In the genomic region with DNA sequence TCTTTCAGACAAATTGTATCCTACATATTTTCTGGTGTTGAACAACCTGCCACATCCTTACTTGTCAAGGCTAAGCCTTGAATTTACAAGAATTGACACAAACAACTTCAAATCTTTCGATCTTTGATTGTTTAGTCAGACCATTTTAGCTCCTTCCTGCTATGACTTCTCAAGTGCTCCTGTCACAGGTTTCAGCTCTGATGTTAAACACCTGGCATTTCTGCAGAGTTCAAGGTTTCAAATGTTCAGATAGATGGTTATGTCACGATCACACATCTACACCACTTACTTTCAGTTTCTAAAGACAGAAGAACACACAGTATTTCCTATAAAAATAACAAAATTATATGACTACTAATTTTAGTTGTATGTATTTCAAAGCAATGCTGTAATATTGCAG, we compare ENCODE assay signal across 12 cellular contexts.
DNase-seq lines count a peak whose midpoint lies in the region; ATAC-seq and TF ChIP-seq lines count a peak whose summit lies in the region.
"Had no signal": no experiment of that assay in that cellular context is flagged by ENCODE, and none has a peak within 500 bp of the region (broad histone marks: within the 10 kb centered on the region; RNA-seq: fewer than 3 reads in every experiment).

No MANE protein-coding gene starts in this region.

- H3K9me3 Mint-ChIP-seq in GM23338 (0 out of 3 replicates have a peak, but pooled peaks cover 3% of the 10 kb centered on the region), immature natural killer cell (peaks cover 0 to 26% (median 9%) of the 10 kb centered on the region in 6 donors)

- H3K9me2 ChIP-seq in GM23338 (ENCODE audit: insufficient read depth) = no peaks in the 10 kb centered on the region

- H3K36me3 Mint-ChIP-seq in GM23338 (ENCODE audit: low read depth) = peaks cover 7% of the 10 kb centered on the region; the same call in 1 of the 3 replicates
- no peaks in the 10 kb centered on the region for H3K36me3 Mint-ChIP-seq in immature natural killer cell
- H3K36me3 Mint-ChIP-seq: natural killer cell had no signal

- H3K27ac ChIP-seq in GM23338 (ENCODE audit: low read depth) (no peak overlapping the region), transverse colon (no peak overlapping the region)
- H3K27ac ChIP-seq: HL-60 had no signal

- DNase-seq in kidney tubule cell (ENCODE audit: low spot score) (peak; percentile 18), GM23338 (ENCODE audit: low spot score) (no peak), NCI-H82 (lab: John Stamatoyannopoulos, UW) (no peak), transverse colon (no peak), immature natural killer cell (no peak)
- DNase-seq: activated B cell treated with CpG ODN at 0.5 μM for 24 hours, glutamatergic neuron, natural killer cell had no signal

- H3K4me1 Mint-ChIP-seq in GM23338 (peaks cover 3% of the 10 kb centered on the region; the same call in 1 of the 3 replicates), immature natural killer cell (no peaks in the 10 kb centered on the region)
- H3K4me1 Mint-ChIP-seq: activated B cell treated with CpG ODN at 0.5 μM for 24 hours, natural killer cell had no signal

- intact Hi-C loops in transverse colon (cut with DNase I; ENCODE audit: low total_unique reads) = no loop called here

- WGBS in transverse colon (ENCODE audit: low coverage in 1 of 2), 2 donors = 20 to 21% methylated on average over 2 of the region's 2 CpGs

- H3K27me3 Mint-ChIP-seq in GM23338 (ENCODE audit: insufficient read depth, low read depth, poor library complexity) (peaks cover 4% of the 10 kb centered on the region), immature natural killer cell (ENCODE audit: low read depth in 3 of 3) (peaks cover 0 to 3% (median 2%) of the 10 kb centered on the region in 3 donors)
- H3K27me3 Mint-ChIP-seq: activated B cell treated with CpG ODN at 0.5 μM for 24 hours had no signal

- H3K27me3 ChIP-seq in GM23338 (ENCODE audit: insufficient read depth) = no peaks in the 10 kb centered on the region
- H3K27me3 ChIP-seq in transverse colon = no peaks in the 10 kb centered on the region

- H3K27ac Mint-ChIP-seq in GM23338 = no peak overlapping the region
- no peak overlapping the region for H3K27ac Mint-ChIP-seq in immature natural killer cell
- H3K27ac Mint-ChIP-seq: activated B cell treated with CpG ODN at 0.5 μM for 24 hours, natural killer cell had no signal

- no peaks in the 10 kb centered on the region for H3K79me2 ChIP-seq in GM23338 (replicated peaks; ENCODE audit: insufficient read depth)

- TF ChIP-seq POLR2A in transverse colon (IDR thresholded peaks at IDR 0.05) = no peak

- in situ Hi-C loops in transverse colon (cut with MboI; ENCODE audit: low pct_ligation_motif_present in 1 of 4, low pct_unique_long_range_greater_than_20kb in 1 of 4, low sequenced_read_pairs in 3 of 4) = no loop called here

- H3K4me3 Mint-ChIP-seq in GM23338 = no peak overlapping the region
- H3K4me3 Mint-ChIP-seq in immature natural killer cell = no peak overlapping the region
- H3K4me3 Mint-ChIP-seq: activated B cell treated with CpG ODN at 0.5 μM for 24 hours, natural killer cell had no signal

- H3K9me3 ChIP-seq in transverse colon = no peaks in the 10 kb centered on the region

- H2AFZ ChIP-seq in GM23338 = no peak overlapping the region

- H3F3A ChIP-seq in GM23338 (replicated peaks; ENCODE audit: low read depth) = no peaks in the 10 kb centered on the region

- ATAC-seq in GM18511 (IDR thresholded peaks at IDR 0.05; ENCODE audit: unreplicated experiment) (peak; percentile 93), GM21390 (IDR thresholded peaks at IDR 0.05; ENCODE audit: unreplicated experiment) (peak; percentile 89), HG03432 (IDR thresholded peaks at IDR 0.05; ENCODE audit: unreplicated experiment) (peak; percentile 99), GM23338 (no peak)
- ATAC-seq: natural killer cell had no signal

- H3K36me3 ChIP-seq in GM23338 (ENCODE audit: insufficient read depth) = no peaks in the 10 kb centered on the region
- no peaks in the 10 kb centered on the region for H3K36me3 ChIP-seq in transverse colon

- H4K20me1 ChIP-seq in GM23338 (replicated peaks; ENCODE audit: insufficient read depth) = no peaks in the 10 kb centered on the region

- no peak overlapping the region for H3K4me3 ChIP-seq in GM23338
- H3K4me3 ChIP-seq in transverse colon = no peak overlapping the region

- H3K4me1 ChIP-seq in GM23338 (ENCODE audit: insufficient read depth) = no peaks in the 10 kb centered on the region
- no peaks in the 10 kb centered on the region for H3K4me1 ChIP-seq in transverse colon

- no peak for TF ChIP-seq EP300 in transverse colon (IDR thresholded peaks at IDR 0.05; ENCODE audit: low read depth)

- no peak overlapping the region for H3K4me2 ChIP-seq in GM23338

- TF ChIP-seq CTCF in GM23338 (conservative IDR thresholded peaks at IDR 0.05; ENCODE audit: low read depth in 2 of 2) (no peak), transverse colon (IDR thresholded peaks at IDR 0.05) (no peak)

TF ChIP-seq in GM23338, 12 proteins besides CTCF, POLR2A, EP300 and RAD21 (continues in another document):
- TF ChIP-seq, protein P1, sequence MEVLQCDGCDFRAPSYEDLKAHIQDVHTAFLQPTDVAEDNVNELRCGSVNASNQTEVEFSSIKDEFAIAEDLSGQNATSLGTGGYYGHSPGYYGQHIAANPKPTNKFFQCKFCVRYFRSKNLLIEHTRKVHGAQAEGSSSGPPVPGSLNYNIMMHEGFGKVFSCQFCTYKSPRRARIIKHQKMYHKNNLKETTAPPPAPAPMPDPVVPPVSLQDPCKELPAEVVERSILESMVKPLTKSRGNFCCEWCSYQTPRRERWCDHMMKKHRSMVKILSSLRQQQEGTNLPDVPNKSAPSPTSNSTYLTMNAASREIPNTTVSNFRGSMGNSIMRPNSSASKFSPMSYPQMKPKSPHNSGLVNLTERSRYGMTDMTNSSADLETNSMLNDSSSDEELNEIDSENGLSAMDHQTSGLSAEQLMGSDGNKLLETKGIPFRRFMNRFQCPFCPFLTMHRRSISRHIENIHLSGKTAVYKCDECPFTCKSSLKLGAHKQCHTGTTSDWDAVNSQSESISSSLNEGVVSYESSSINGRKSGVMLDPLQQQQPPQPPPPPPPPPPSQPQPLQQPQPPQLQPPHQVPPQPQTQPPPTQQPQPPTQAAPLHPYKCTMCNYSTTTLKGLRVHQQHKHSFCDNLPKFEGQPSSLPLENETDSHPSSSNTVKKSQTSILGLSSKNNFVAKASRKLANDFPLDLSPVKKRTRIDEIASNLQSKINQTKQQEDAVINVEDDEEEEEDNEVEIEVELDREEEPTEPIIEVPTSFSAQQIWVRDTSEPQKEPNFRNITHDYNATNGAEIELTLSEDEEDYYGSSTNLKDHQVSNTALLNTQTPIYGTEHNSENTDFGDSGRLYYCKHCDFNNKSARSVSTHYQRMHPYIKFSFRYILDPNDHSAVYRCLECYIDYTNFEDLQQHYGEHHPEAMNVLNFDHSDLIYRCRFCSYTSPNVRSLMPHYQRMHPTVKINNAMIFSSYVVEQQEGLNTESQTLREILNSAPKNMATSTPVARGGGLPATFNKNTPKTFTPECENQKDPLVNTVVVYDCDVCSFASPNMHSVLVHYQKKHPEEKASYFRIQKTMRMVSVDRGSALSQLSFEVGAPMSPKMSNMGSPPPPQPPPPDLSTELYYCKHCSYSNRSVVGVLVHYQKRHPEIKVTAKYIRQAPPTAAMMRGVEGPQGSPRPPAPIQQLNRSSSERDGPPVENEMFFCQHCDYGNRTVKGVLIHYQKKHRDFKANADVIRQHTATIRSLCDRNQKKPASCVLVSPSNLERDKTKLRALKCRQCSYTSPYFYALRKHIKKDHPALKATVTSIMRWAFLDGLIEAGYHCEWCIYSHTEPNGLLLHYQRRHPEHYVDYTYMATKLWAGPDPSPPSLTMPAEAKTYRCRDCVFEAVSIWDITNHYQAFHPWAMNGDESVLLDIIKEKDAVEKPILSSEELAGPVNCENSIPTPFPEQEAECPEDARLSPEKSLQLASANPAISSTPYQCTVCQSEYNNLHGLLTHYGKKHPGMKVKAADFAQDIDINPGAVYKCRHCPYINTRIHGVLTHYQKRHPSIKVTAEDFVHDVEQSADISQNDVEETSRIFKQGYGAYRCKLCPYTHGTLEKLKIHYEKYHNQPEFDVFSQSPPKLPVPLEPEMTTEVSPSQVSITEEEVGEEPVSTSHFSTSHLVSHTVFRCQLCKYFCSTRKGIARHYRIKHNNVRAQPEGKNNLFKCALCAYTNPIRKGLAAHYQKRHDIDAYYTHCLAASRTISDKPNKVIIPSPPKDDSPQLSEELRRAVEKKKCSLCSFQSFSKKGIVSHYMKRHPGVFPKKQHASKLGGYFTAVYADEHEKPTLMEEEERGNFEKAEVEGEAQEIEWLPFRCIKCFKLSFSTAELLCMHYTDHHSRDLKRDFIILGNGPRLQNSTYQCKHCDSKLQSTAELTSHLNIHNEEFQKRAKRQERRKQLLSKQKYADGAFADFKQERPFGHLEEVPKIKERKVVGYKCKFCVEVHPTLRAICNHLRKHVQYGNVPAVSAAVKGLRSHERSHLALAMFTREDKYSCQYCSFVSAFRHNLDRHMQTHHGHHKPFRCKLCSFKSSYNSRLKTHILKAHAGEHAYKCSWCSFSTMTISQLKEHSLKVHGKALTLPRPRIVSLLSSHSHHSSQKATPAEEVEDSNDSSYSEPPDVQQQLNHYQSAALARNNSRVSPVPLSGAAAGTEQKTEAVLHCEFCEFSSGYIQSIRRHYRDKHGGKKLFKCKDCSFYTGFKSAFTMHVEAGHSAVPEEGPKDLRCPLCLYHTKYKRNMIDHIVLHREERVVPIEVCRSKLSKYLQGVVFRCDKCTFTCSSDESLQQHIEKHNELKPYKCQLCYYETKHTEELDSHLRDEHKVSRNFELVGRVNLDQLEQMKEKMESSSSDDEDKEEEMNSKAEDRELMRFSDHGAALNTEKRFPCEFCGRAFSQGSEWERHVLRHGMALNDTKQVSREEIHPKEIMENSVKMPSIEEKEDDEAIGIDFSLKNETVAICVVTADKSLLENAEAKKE (CRISPR knock-in tag; IDR thresholded peaks at IDR 0.05) = no peak
